24 cellular contexts compared by ENCODE assay signal in the genomic region with DNA sequence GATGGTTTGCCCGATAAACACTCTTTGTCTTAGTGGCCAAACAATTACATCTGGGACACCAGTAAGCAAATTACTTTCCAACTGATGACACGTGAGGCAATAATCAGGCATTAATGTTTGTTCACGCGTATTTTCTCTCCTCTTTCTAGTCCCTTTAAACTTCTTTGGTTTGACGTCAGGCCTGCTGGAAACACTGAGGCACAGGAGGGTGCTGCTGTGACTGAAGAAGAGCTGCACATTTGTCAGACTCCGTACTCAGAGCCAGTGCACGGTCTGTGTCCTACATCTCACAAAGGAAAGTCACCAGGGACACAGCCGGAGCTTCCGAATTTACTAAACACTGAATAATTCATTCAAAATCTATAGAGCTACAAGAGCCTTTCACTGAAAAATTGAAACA. TPM values are rescaled to one million over a fixed set of nuclear protein-coding genes. Genes with fewer than 3 reads are reported as not detected.
DNase-seq lines count a peak whose midpoint lies in the region; ATAC-seq and TF ChIP-seq lines count a peak whose summit lies in the region.
"Had no signal": no experiment of that assay in that cellular context is flagged by ENCODE, and none has a peak within 500 bp of the region (broad histone marks: within the 10 kb centered on the region; RNA-seq: fewer than 3 reads in every experiment).

No MANE protein-coding gene starts in this region.

- no peak for TF ChIP-seq CTCF in endodermal cell (conservative IDR thresholded peaks at IDR 0.05)
- TF ChIP-seq CTCF in neural crest cell (conservative IDR thresholded peaks at IDR 0.05), result no peak
- no peak for TF ChIP-seq CTCF in WERI-Rb-1 (IDR thresholded peaks at IDR 0.05; ENCODE audit: low read depth, low read length)
- TF ChIP-seq CTCF in body of pancreas (IDR thresholded peaks at IDR 0.05), result no peak
- TF ChIP-seq CTCF in GM20000 (IDR thresholded peaks at IDR 0.05; ENCODE audit: extremely low read depth, missing control alignments), result no peak

- H3K27ac Mint-ChIP-seq in endodermal cell (no peak overlapping the region), neural crest cell (ENCODE audit: unreplicated experiment) (peak overlapping the region; percentile 81)
- H3K27ac Mint-ChIP-seq: activated T-cell treated with anti-CD3 and anti-CD28 coated beads, Interleukin-2, amount 50 U/mL, for 24 hours; effector memory CD8-positive, alpha-beta T cell; mesothelial cell of epicardium; naive thymus-derived CD4-positive, alpha-beta T cell; stimulated activated naive B cell treated with anti-CD40 and anti-IgM and Interleukin-4, amounts not matched to agents 10 μg/mL and 1 μg/mL and 100 μg/mL, for 72 hours had no signal

- no peaks in the 10 kb centered on the region for H3K9me3 Mint-ChIP-seq in endodermal cell
- no peaks in the 10 kb centered on the region for H3K9me3 Mint-ChIP-seq in neural crest cell
- H3K9me3 Mint-ChIP-seq: activated T-cell treated with anti-CD3 and anti-CD28 coated beads, Interleukin-2, amount 50 U/mL, for 24 hours; effector memory CD8-positive, alpha-beta T cell; mesothelial cell of epicardium had no signal

- H3K27me3 ChIP-seq in endodermal cell (ENCODE audit: control insufficient read depth, insufficient read depth, low read length, poor library complexity, severe bottlenecking) (no peaks in the 10 kb centered on the region), WERI-Rb-1 (ENCODE audit: insufficient read depth, low read depth, severe bottlenecking) (no peaks in the 10 kb centered on the region), body of pancreas (no peaks in the 10 kb centered on the region)
- H3K27me3 ChIP-seq: colonic mucosa had no signal

- H3K4me3 Mint-ChIP-seq in endodermal cell, result no peak overlapping the region
- no peak overlapping the region for H3K4me3 Mint-ChIP-seq in neural crest cell
- H3K4me3 Mint-ChIP-seq: activated T-cell treated with anti-CD3 and anti-CD28 coated beads, Interleukin-2, amount 50 U/mL, for 24 hours; effector memory CD8-positive, alpha-beta T cell; mesothelial cell of epicardium; naive thymus-derived CD4-positive, alpha-beta T cell; stimulated activated naive B cell treated with anti-CD40 and anti-IgM and Interleukin-4, amounts not matched to agents 10 μg/mL and 1 μg/mL and 100 μg/mL, for 72 hours had no signal

- intact Hi-C loops in body of pancreas (cut with DNase I), result no loop called here

- H3K9ac ChIP-seq in endodermal cell (ENCODE audit: extremely low read depth, low read length, poor library complexity, severe bottlenecking), result no peak overlapping the region
- H3K9ac ChIP-seq: parathyroid adenoma had no signal

- 79 to 92% methylated on average over 7 to 9 of the region's 9 CpGs for WGBS in endodermal cell (ENCODE audit: insufficient coverage in 1 of 2, insufficient read length in 1 of 2), 2 experiments
- 91 to 92% methylated on average over 9 of the region's 9 CpGs for WGBS in body of pancreas, 2 donors

- H3K4me1 Mint-ChIP-seq in endodermal cell, result peaks cover 1% of the 10 kb centered on the region
- peaks cover 25% of the 10 kb centered on the region for H3K4me1 Mint-ChIP-seq in neural crest cell

- H3K36me3 ChIP-seq in endodermal cell (ENCODE audit: control insufficient read depth, insufficient read depth, low read length), result peaks cover 10% of the 10 kb centered on the region
- H3K36me3 ChIP-seq in WERI-Rb-1, result peaks cover 4% of the 10 kb centered on the region; the same call in 1 of the 2 replicates
- H3K36me3 ChIP-seq in body of pancreas (replicated peaks in 1 of 2; ENCODE audit: insufficient read depth in 1 of 2, low read depth in 2 of 2), result no peaks in the 10 kb centered on the region
- H3K36me3 ChIP-seq: colonic mucosa had no signal

- H3K27me3 Mint-ChIP-seq in endodermal cell (ENCODE audit: insufficient read depth), result no peaks in the 10 kb centered on the region
- H3K27me3 Mint-ChIP-seq in neural crest cell (ENCODE audit: low read depth), result no peaks in the 10 kb centered on the region
- H3K27me3 Mint-ChIP-seq: activated T-cell treated with anti-CD3 and anti-CD28 coated beads, Interleukin-2, amount 50 U/mL, for 24 hours; effector memory CD8-positive, alpha-beta T cell; naive thymus-derived CD4-positive, alpha-beta T cell; stimulated activated naive B cell treated with anti-CD40 and anti-IgM and Interleukin-4, amounts not matched to agents 10 μg/mL and 1 μg/mL and 100 μg/mL, for 72 hours had no signal

- H3K36me3 Mint-ChIP-seq in endodermal cell (ENCODE audit: low read depth) (peaks cover 22% of the 10 kb centered on the region), neural crest cell (ENCODE audit: low read depth) (peaks cover 7% of the 10 kb centered on the region)

- DNase-seq in anterior cingulate cortex (lab: John Stamatoyannopoulos, UW) (peak in 41 of 58 donors; percentile 1 to 68 (median 17)), endodermal cell (no peak), neural crest cell (ENCODE audit: low read depth, low spot score) (no peak), superior temporal gyrus (ENCODE audit: extremely low spot score) (peak; percentile 76), WERI-Rb-1 (no peak), body of pancreas (no peak), GM20000 (ENCODE audit: low spot score) (no peak)
- DNase-seq: activated CD4-positive, alpha-beta T cell treated with anti-CD3 and anti-CD28 coated beads for 4 hours; activated T-cell treated with anti-CD3 and anti-CD28 coated beads, Interleukin-2, amount 50 U/mL, for 24 hours; colonic mucosa; effector memory CD8-positive, alpha-beta T cell; foreskin melanocyte; GOT3; left ventricle myocardium superior; naive thymus-derived CD4-positive, alpha-beta T cell; NCI-H1105; NCI-H2029; NCI-H69; SIG-M5; stimulated activated naive B cell treated with anti-CD40 and anti-IgM and Interleukin-4, amounts not matched to agents 10 μg/mL and 1 μg/mL and 100 μg/mL, for 72 hours had no signal

- TF ChIP-seq POLR2A in body of pancreas (IDR thresholded peaks at IDR 0.05), result no peak

- H3K9me3 ChIP-seq in endodermal cell (ENCODE audit: control insufficient read depth, low read length) (no peaks in the 10 kb centered on the region), WERI-Rb-1 (ENCODE audit: severe bottlenecking) (no peaks in the 10 kb centered on the region), body of pancreas (no peaks in the 10 kb centered on the region)
- H3K9me3 ChIP-seq: colonic mucosa had no signal

- H3K4me3 ChIP-seq in endodermal cell (ENCODE audit: low read length) (no peak overlapping the region), WERI-Rb-1 (ENCODE audit: low read depth, low read length) (no peak overlapping the region), body of pancreas (no peak overlapping the region)
- H3K4me3 ChIP-seq: colonic mucosa, GM12878 had no signal

- ATAC-seq in body of pancreas, result no peak
- ATAC-seq: effector memory CD8-positive, alpha-beta T cell; esophagus mucosa; GM12878; left ventricle myocardium superior; naive thymus-derived CD4-positive, alpha-beta T cell; stimulated activated naive B cell treated with anti-CD40 and anti-IgM and Interleukin-4, amounts not matched to agents 10 μg/mL and 1 μg/mL and 100 μg/mL, for 72 hours had no signal

- H3K27ac ChIP-seq in endodermal cell (ENCODE audit: low read depth, low read length) (peak overlapping the region; percentile 68), WERI-Rb-1 (no peak overlapping the region), body of pancreas (no peak overlapping the region)
- H3K27ac ChIP-seq: colonic mucosa, parathyroid adenoma had no signal

- H3K4me1 ChIP-seq in endodermal cell (ENCODE audit: control insufficient read depth, insufficient read depth, low read length) (no peaks in the 10 kb centered on the region), body of pancreas (no peaks in the 10 kb centered on the region)
- H3K4me1 ChIP-seq: colonic mucosa, parathyroid adenoma had no signal

RNA-seq across cellular contexts. Expression of a gene that starts 57.6 kb away (rescaled TPM):
- 10 to 100 TPM; 57.4 to 68.4 TPM for total RNA-seq in endodermal cell
- polyA plus RNA-seq in endodermal cell (2013, experiment 1 of 2), result 65.8 TPM
- 69.7 TPM for polyA plus RNA-seq in endodermal cell (2013, experiment 2 of 2)
- 53.2 and 57.5 TPM in 2 replicates for total RNA-seq in neural crest cell
- 10 to 100 TPM; 40.9 to 59.4 TPM for total RNA-seq in body of pancreas

RNA-seq across cellular contexts. Expression of a gene that starts 57.9 kb away (rescaled TPM):
- total RNA-seq in endodermal cell (10 to 100 TPM; 29.2 to 34.0 TPM), neural crest cell (31.5 and 35.6 TPM in 2 replicates), body of pancreas (10 to 100 TPM; 16.1 to 17.1 TPM)
- 38.9 TPM for polyA plus RNA-seq in endodermal cell (2013, experiment 1 of 2)
- 35.4 TPM for polyA plus RNA-seq in endodermal cell (2013, experiment 2 of 2)

Comparison
In these comparisons a context has a peak if more than half of its experiments do, and no peak if none do; other contexts are left out.
1. DNase-seq: peak in anterior cingulate cortex (41 of 58) and superior temporal gyrus (single experiment); none in endodermal cell (single experiment), neural crest cell (single experiment), WERI-Rb-1 (single experiment), body of pancreas (0 of 4) and GM20000 (single experiment).